In the genomic region with DNA sequence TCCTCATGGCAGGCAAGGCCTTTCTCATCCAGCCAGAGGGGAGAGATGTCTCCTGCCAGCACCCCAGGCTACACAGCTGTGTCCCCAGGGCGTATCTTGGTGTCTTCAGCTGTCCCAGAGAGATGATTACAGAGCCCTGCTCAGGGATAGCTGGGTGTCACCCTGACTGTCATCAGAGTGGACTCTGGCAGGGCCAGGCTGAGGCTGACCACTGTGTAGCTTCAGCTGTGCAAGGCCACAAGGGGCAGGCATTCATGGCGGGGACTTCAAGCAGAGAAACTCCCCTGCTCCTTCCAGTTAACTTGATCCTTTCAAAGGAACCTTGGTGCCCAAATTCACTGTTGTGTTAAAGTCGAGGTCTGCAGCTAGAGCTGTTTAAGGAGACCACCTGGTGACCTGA, we compare ENCODE assay signal across 1 cellular context.
TF ChIP-seq lines count a peak whose summit lies in the region.

No MANE protein-coding gene starts in this region.

TF ChIP-seq in HepG2, 621 proteins besides CTCF, POLR2A, EP300 and RAD21 (continued from another document):
- TF ChIP-seq, protein P1, sequence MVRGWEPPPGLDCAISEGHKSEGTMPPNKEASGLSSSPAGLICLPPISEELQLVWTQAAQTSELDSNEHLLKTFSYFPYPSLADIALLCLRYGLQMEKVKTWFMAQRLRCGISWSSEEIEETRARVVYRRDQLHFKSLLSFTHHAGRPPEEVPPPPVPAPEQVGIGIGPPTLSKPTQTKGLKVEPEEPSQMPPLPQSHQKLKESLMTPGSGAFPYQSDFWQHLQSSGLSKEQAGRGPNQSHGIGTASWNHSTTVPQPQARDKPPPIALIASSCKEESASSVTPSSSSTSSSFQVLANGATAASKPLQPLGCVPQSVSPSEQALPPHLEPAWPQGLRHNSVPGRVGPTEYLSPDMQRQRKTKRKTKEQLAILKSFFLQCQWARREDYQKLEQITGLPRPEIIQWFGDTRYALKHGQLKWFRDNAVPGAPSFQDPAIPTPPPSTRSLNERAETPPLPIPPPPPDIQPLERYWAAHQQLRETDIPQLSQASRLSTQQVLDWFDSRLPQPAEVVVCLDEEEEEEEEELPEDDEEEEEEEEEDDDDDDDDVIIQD (CRISPR knock-in tag; IDR thresholded peaks at IDR 0.05; ENCODE audit: low read depth), result no peak
- no peak for TF ChIP-seq PTBP1 (IDR thresholded peaks at IDR 0.05; ENCODE audit: low read depth, low read length, poor library complexity, severe bottlenecking)
- TF ChIP-seq BHLHE40 (IDR thresholded peaks at IDR 0.05; ENCODE audit: low read length), result no peak
- no peak for TF ChIP-seq HNF4A (CRISPR knock-in tag; IDR thresholded peaks at IDR 0.05)
- no peak for TF ChIP-seq ZNF138 (CRISPR knock-in tag; IDR thresholded peaks at IDR 0.05; ENCODE audit: low read depth)
- no peak for TF ChIP-seq FOXK1 (CRISPR knock-in tag; IDR thresholded peaks at IDR 0.05; ENCODE audit: borderline replicate concordance, low read depth)
- no peak for TF ChIP-seq SRSF9 (IDR thresholded peaks at IDR 0.05; ENCODE audit: borderline replicate concordance, insufficient read depth, low read depth, low read length, poor library complexity, severe bottlenecking)
